16 cellular contexts compared by ENCODE assay signal in genomic region chr17:4535667-4536258, GRCh38. TPM values are rescaled to one million over a fixed set of nuclear protein-coding genes. Genes with fewer than 3 reads are reported as not detected.
DNase-seq lines count a peak whose midpoint lies in the region; ATAC-seq and TF ChIP-seq lines count a peak whose summit lies in the region.
"Had no signal": no experiment of that assay in that cellular context is flagged by ENCODE, and none has a peak within 500 bp of the region (broad histone marks: within the 10 kb centered on the region; RNA-seq: fewer than 3 reads in every experiment).

No MANE protein-coding gene starts in this region.

- H3K4me3 ChIP-seq in H7 (ENCODE audit: insufficient read depth, low read depth, low read length): peak overlapping the region; percentile 35; the same call in 1 of the 2 replicates
- H3K4me3 ChIP-seq in right atrium auricular region: peak overlapping the region in 1 of 2 donors; percentile 0
- no peak overlapping the region for H3K4me3 ChIP-seq in gastrocnemius medialis

- in situ Hi-C loops in gastrocnemius medialis (cut with MboI; ENCODE audit: low sequenced_read_pairs in 4 of 4): no loop called here

- TF ChIP-seq POLR2A in gastrocnemius medialis (IDR thresholded peaks at IDR 0.05): no peak

- DNase-seq in H7 (peak; percentile 82), right atrium auricular region (ENCODE audit: low spot score) (no peak), gastrocnemius medialis (no peak), 8988T (no peak), DMS153 treated with DMSO at 0.1 percent for 48 hours (lab: John Stamatoyannopoulos, UW; ENCODE audit: unreplicated experiment) (no peak), T1000 (lab: John Stamatoyannopoulos, UW) (no peak)
- DNase-seq in activated CD4-positive, alpha-beta T cell treated with anti-CD3 and anti-CD28 coated beads, Interleukin-2, amount 50 U/mL, for 48 hours: no peak
- DNase-seq: activated naive CD4-positive, alpha-beta T cell treated with anti-CD3 and anti-CD28 coated beads, Interleukin-2, amount 10 ng/mL, durations not matched to agents 7 days and 5 days; central memory CD4-positive, alpha-beta T cell; GOT3; stimulated activated CD4-positive, alpha-beta T cell treated with anti-CD3 and anti-CD28 coated beads, Interleukin-4, amount 100 ng/mL, for 24 hours; stimulated activated naive CD4-positive, alpha-beta T cell; WERI-Rb-1 had no signal

- H3K27me3 ChIP-seq in H7 (ENCODE audit: control insufficient read depth, insufficient read depth, low read length) (peaks cover 3% of the 10 kb centered on the region; the same call in 1 of the 2 replicates), right atrium auricular region (no peaks in the 10 kb centered on the region), gastrocnemius medialis (no peaks in the 10 kb centered on the region)

- peaks cover 0 to 84% of the 10 kb centered on the region in 2 donors for H3K4me1 ChIP-seq in right atrium auricular region
- peaks cover 36 to 52% of the 10 kb centered on the region in 2 donors for H3K4me1 ChIP-seq in gastrocnemius medialis

- intact Hi-C loops in gastrocnemius medialis (cut with DNase I; ENCODE audit: low total_unique reads): no loop called here

- H3K36me3 ChIP-seq in H7 (replicated peaks; ENCODE audit: control insufficient read depth, insufficient read depth, low read length) (peaks cover 14% of the 10 kb centered on the region), right atrium auricular region (peaks cover 31% of the 10 kb centered on the region), gastrocnemius medialis (peaks cover 0 to 18% of the 10 kb centered on the region in 2 donors)

- ATAC-seq in gastrocnemius medialis: no peak

- H3K27ac ChIP-seq in right atrium auricular region (peak overlapping the region; percentile 26 to 54), gastrocnemius medialis (peak overlapping the region in 3 of 4 donors; percentile 66 to 76 (median 67))
- H3K27ac ChIP-seq: WERI-Rb-1 had no signal

- H3K9me3 ChIP-seq in right atrium auricular region (no peaks in the 10 kb centered on the region), gastrocnemius medialis (no peaks in the 10 kb centered on the region)

- TF ChIP-seq CTCF in right atrium auricular region (IDR thresholded peaks at IDR 0.05): no peak
- no peak for TF ChIP-seq CTCF in gastrocnemius medialis (IDR thresholded peaks at IDR 0.05 in 4 of 5, conservative IDR thresholded peaks at IDR 0.05 in 1 of 5)

TF ChIP-seq in PFSK-1, 5 proteins besides CTCF, POLR2A, EP300 and RAD21:
- TF ChIP-seq REST (IDR thresholded peaks at IDR 0.05; ENCODE audit: insufficient read depth in 1 of 2, low read depth in 2 of 2, low read length in 2 of 2) (no peak), TAF1 (IDR thresholded peaks at IDR 0.05; ENCODE audit: borderline replicate concordance, insufficient read depth, low read length) (no peak), POLR2AphosphoS5 (IDR thresholded peaks at IDR 0.05; ENCODE audit: low read depth, low read length) (peak; percentile 2; the same call in 1 of the 2 replicates), SIN3A (IDR thresholded peaks at IDR 0.05; ENCODE audit: borderline replicate concordance, insufficient read depth, low read length) (no peak), FOXP2 (optimal IDR thresholded peaks at IDR 0.05; ENCODE audit: borderline replicate concordance, extremely low read depth, extremely low read length, insufficient read depth) (no peak)

RNA-seq across cellular contexts. Expression of gene MYBBP1A, which starts 19.4 kb away (rescaled TPM):
- 140 and 149 TPM in 2 replicates for total RNA-seq in H7 (2014; rRNA removed; shearing (Covaris generic))
- polyA plus RNA-seq in PFSK-1 (2012; ENCODE audit: insufficient read length, low read depth): 324 TPM
- total RNA-seq in right atrium auricular region (10 to 100 TPM; 19.6 to 25.8 TPM), gastrocnemius medialis (10 to 100 TPM; 42.5 to 60.2 (median 48.9) TPM)

RNA-seq across cellular contexts. Expression of gene GGT6, which starts 24.6 kb away (rescaled TPM):
- total RNA-seq in H7 (2014; rRNA removed; shearing (Covaris generic)): not detected in 2 replicates
- not detected for polyA plus RNA-seq in PFSK-1 (2012; ENCODE audit: insufficient read length, low read depth)
- not detected for total RNA-seq in right atrium auricular region
- under 1 TPM in 1 of 4 donors, not detected in 3; 0.63 TPM for total RNA-seq in gastrocnemius medialis
- total RNA-seq: mononuclear cell, posterior vena cava had no signal

RNA-seq across cellular contexts. Expression of gene SPNS2, which starts 37.1 kb away (rescaled TPM):
- 1.8 and 2.1 TPM in 2 replicates for total RNA-seq in H7 (2014; rRNA removed; shearing (Covaris generic))
- 1.5 TPM for polyA plus RNA-seq in PFSK-1 (2012; ENCODE audit: insufficient read length, low read depth)
- total RNA-seq in right atrium auricular region (10 to 100 TPM in 1 of 2 donors, 1 to 10 TPM in 1; 7.2 to 16.8 TPM), gastrocnemius medialis (1 to 10 TPM; 2.7 to 6.2 (median 4.2) TPM)

RNA-seq across cellular contexts. Expression of gene SMTNL2, which starts 48.6 kb away (rescaled TPM):
- total RNA-seq in H7 (2014; rRNA removed; shearing (Covaris generic)): 1.4 and 1.9 TPM in 2 replicates
- polyA plus RNA-seq in PFSK-1 (2012; ENCODE audit: insufficient read length, low read depth): 1.0 TPM
- 10 to 100 TPM; 21.1 to 41.6 TPM for total RNA-seq in right atrium auricular region
- total RNA-seq in gastrocnemius medialis: 100 to 1,000 TPM; 110 to 588 (median 420) TPM
- total RNA-seq: mononuclear cell had no signal
